ENCODE assay signal across 27 cellular contexts in the genomic region with DNA sequence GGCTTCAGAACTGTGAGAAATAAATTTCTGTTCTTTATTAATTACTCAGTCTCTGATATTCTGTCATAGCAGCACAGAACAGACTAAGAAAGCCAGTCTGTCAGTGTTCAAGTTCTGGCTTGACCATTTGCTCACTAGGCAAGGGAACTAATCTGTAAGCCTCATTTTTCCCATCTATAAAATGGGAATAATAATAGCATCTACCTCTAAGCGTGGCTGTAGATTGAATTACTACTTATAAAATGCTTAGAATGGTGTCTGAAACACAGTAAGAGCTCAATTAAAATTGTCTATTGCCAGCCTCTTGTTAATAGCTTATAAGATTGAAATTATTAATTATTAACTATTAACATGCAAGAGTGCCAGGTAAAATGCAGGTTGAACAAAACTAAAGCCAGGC.
"Had no signal": no experiment of that assay in that cellular context is flagged by ENCODE, and none has a peak within 500 bp of the region (broad histone marks: within the 10 kb centered on the region; RNA-seq: fewer than 3 reads in every experiment).

No MANE protein-coding gene starts in this region.

- H3K9me3 ChIP-seq: stomach, suprapubic skin, testis, thoracic aorta, thyroid gland, tibial artery, tibial nerve, transverse colon, upper lobe of left lung, upper lobe of right lung, uterus, vagina had no signal

- H3K4me1 ChIP-seq: suprapubic skin, testis, thyroid gland, tibial nerve, transverse colon, uterus, vagina had no signal

- DNase-seq: stimulated activated CD4-positive, alpha-beta T cell treated with anti-CD3 and anti-CD28 coated beads, Interleukin-2, amount 100 ng/mL, for 48 hours; stimulated activated CD4-positive, alpha-beta T cell treated with anti-CD3 and anti-CD28 coated beads, Interleukin-4, amount 100 ng/mL, for 1 hour; stimulated activated CD4-positive, alpha-beta T cell treated with anti-CD3 and anti-CD28 coated beads, Interleukin-4, amount 100 ng/mL, for 24 hours; stimulated activated CD4-positive, alpha-beta T cell treated with anti-CD3 and anti-CD28 coated beads, Interleukin-4, amount 100 ng/mL, for 4 hours; stimulated activated CD8-positive, alpha-beta memory T cell treated with anti-CD3 and anti-CD28 coated beads, Interleukin-4, amount 100 ng/mL, for 48 hours; stimulated activated naive B cell treated with anti-CD40 and anti-IgM and Interleukin-4, amounts not matched to agents 10 μg/mL and 1 μg/mL and 100 μg/mL, for 72 hours; stimulated activated naive CD4-positive, alpha-beta T cell; stimulated activated naive CD4-positive, alpha-beta T cell treated with Interleukin-2 at 50 U/mL for 16 hours; stimulated activated naive CD8-positive, alpha-beta T cell treated with anti-CD3 and anti-CD28 coated beads, Interleukin-15, amount 100 ng/mL, for 72 hours; stimulated activated naive CD8-positive, alpha-beta T cell treated with anti-CD3 and anti-CD28 coated beads, Interleukin-15, Interleukin-2, amounts not matched to agents 100 U/mL and 50 U/mL, for 24 hours; stomach; substantia nigra; testis; thyroid gland; tibial artery; transverse colon; trophoblast cell; upper lobe of left lung; upper lobe of right lung; uterus had no signal

- H3K27ac ChIP-seq: stomach, suprapubic skin, testis, thoracic aorta, thyroid gland, tibial artery, tibial nerve, transverse colon, upper lobe of left lung, upper lobe of right lung, uterus, vagina had no signal

- H3K36me3 ChIP-seq: uterus had no signal

- H3K4me3 ChIP-seq: stomach, suprapubic skin, testis, thoracic aorta, thyroid gland, tibial artery, tibial nerve, transverse colon, upper lobe of left lung, upper lobe of right lung, uterus, vagina had no signal

- FAIRE-seq: urothelium cell line had no signal

- H3K27me3 ChIP-seq: stomach, suprapubic skin, testis, thyroid gland, tibial artery, tibial nerve, transverse colon, upper lobe of left lung, upper lobe of right lung, uterus, vagina had no signal

- ATAC-seq: stimulated activated effector memory CD8-positive, alpha-beta T cell treated with anti-CD3 and anti-CD28 coated beads, Interleukin-12 subunit alpha, Interleukin-12 subunit beta, amount 100 ng/mL, for 72 hours; stimulated activated memory B cell treated with anti-CD40 and anti-IgM and Interleukin-4, amounts not matched to agents 10 μg/mL and 1 μg/mL and 100 μg/mL, for 72 hours; stimulated activated naive B cell treated with anti-CD40 and anti-IgM and Interleukin-4, amounts not matched to agents 10 μg/mL and 1 μg/mL and 100 μg/mL, for 72 hours; stimulated activated naive CD8-positive, alpha-beta T cell treated with anti-CD3 and anti-CD28 coated beads, Interleukin-15, amount 100 ng/mL, for 72 hours; stimulated activated naive CD8-positive, alpha-beta T cell treated with anti-CD3 and anti-CD28 coated beads, Interleukin-15, Interleukin-2, amounts not matched to agents 100 U/mL and 50 U/mL, for 24 hours; upper lobe of right lung had no signal
